Comparison of ENCODE assay signal across 13 cellular contexts in genomic region chr1:182752077-182752826, GRCh38. TPM values are rescaled to one million over a fixed set of nuclear protein-coding genes. Genes with fewer than 3 reads are reported as not detected.
DNase-seq lines count a peak whose midpoint lies in the region; ATAC-seq, FAIRE-seq and TF ChIP-seq lines count a peak whose summit lies in the region.
"Had no signal": no experiment of that assay in that cellular context is flagged by ENCODE, and none has a peak within 500 bp of the region (broad histone marks: within the 10 kb centered on the region; RNA-seq: fewer than 3 reads in every experiment).

No MANE protein-coding gene starts in this region.

- peaks cover 20% of the 10 kb centered on the region for H3K27me3 Mint-ChIP-seq in activated naive CD4-positive, alpha-beta T cell treated with anti-CD3 and anti-CD28 coated beads, Interleukin-2, amount 10 ng/mL, durations not matched to agents 7 days and 5 days
- H3K27me3 Mint-ChIP-seq: activated B cell treated with CpG ODN at 0.5 μM for 24 hours had no signal

- peaks cover 1% of the 10 kb centered on the region for H3K36me3 Mint-ChIP-seq in activated naive CD4-positive, alpha-beta T cell treated with anti-CD3 and anti-CD28 coated beads, Interleukin-2, amount 10 ng/mL, durations not matched to agents 7 days and 5 days
- H3K36me3 Mint-ChIP-seq: activated naive CD4-positive, alpha-beta T cell treated with anti-CD3 and anti-CD28 coated beads, Interleukin-2, amount 50 U/mL, for 24 hours; CD4-positive, alpha-beta memory T cell had no signal

- H3K9ac ChIP-seq in rectal smooth muscle tissue (ENCODE audit: low read length) = no peak overlapping the region

- H3K36me3 ChIP-seq in rectal smooth muscle tissue (ENCODE audit: control insufficient read depth, insufficient read depth, low read length) = no peaks in the 10 kb centered on the region
- H3K36me3 ChIP-seq: HAP-1, MG63 had no signal

- H3K27ac ChIP-seq in rectal smooth muscle tissue (ENCODE audit: low read depth, low read length) = peak overlapping the region; percentile 34

- intact Hi-C loops in left ventricle myocardium superior (cut with micrococcal nuclease) = no loop called here

- in situ Hi-C loops in astrocyte of the cerebellum (cut with HindIII; ENCODE audit: low sequenced_read_pairs) = no loop called here

- H3K9me3 Mint-ChIP-seq in activated naive CD4-positive, alpha-beta T cell treated with anti-CD3 and anti-CD28 coated beads, Interleukin-2, amount 10 ng/mL, durations not matched to agents 7 days and 5 days = no peaks in the 10 kb centered on the region
- H3K9me3 Mint-ChIP-seq: activated B cell treated with CpG ODN at 0.5 μM for 24 hours; activated naive CD4-positive, alpha-beta T cell treated with anti-CD3 and anti-CD28 coated beads, Interleukin-2, amount 50 U/mL, for 24 hours had no signal

- H3K4me3 ChIP-seq in astrocyte of the cerebellum (ENCODE audit: low read depth, low read length) (no peak overlapping the region), rectal smooth muscle tissue (ENCODE audit: low read length) (no peak overlapping the region)
- H3K4me3 ChIP-seq: HAP-1, MG63 had no signal

- no peaks in the 10 kb centered on the region for H3K4me1 ChIP-seq in rectal smooth muscle tissue (ENCODE audit: control insufficient read depth, insufficient read depth, low read length)
- H3K4me1 ChIP-seq: HAP-1 had no signal

- no peak overlapping the region for H3K27ac Mint-ChIP-seq in activated naive CD4-positive, alpha-beta T cell treated with anti-CD3 and anti-CD28 coated beads, Interleukin-2, amount 10 ng/mL, durations not matched to agents 7 days and 5 days
- H3K27ac Mint-ChIP-seq: activated B cell treated with CpG ODN at 0.5 μM for 24 hours; activated naive CD4-positive, alpha-beta T cell treated with anti-CD3 and anti-CD28 coated beads, Interleukin-2, amount 50 U/mL, for 24 hours; CD4-positive, alpha-beta memory T cell had no signal

- ATAC-seq in left ventricle myocardium superior (peak; percentile 80), HG03280 (IDR thresholded peaks at IDR 0.05; ENCODE audit: unreplicated experiment) (no peak), HG03520 (IDR thresholded peaks at IDR 0.05; ENCODE audit: unreplicated experiment) (no peak)

- no peaks in the 10 kb centered on the region for H3K4me1 Mint-ChIP-seq in activated naive CD4-positive, alpha-beta T cell treated with anti-CD3 and anti-CD28 coated beads, Interleukin-2, amount 10 ng/mL, durations not matched to agents 7 days and 5 days
- H3K4me1 Mint-ChIP-seq: activated B cell treated with CpG ODN at 0.5 μM for 24 hours; activated naive CD4-positive, alpha-beta T cell treated with anti-CD3 and anti-CD28 coated beads, Interleukin-2, amount 50 U/mL, for 24 hours; CD4-positive, alpha-beta memory T cell had no signal

- no peak overlapping the region for H3K4me3 Mint-ChIP-seq in activated naive CD4-positive, alpha-beta T cell treated with anti-CD3 and anti-CD28 coated beads, Interleukin-2, amount 10 ng/mL, durations not matched to agents 7 days and 5 days
- H3K4me3 Mint-ChIP-seq: activated B cell treated with CpG ODN at 0.5 μM for 24 hours; activated naive CD4-positive, alpha-beta T cell treated with anti-CD3 and anti-CD28 coated beads, Interleukin-2, amount 50 U/mL, for 24 hours; CD4-positive, alpha-beta memory T cell had no signal

- no peak for FAIRE-seq in RCC 7860 (lab: Jason Lieb, UNC)

- DNase-seq in EH (ENCODE audit: low read depth) = peak; percentile 8
- peak; percentile 51 for DNase-seq in astrocyte of the cerebellum (ENCODE audit: low read depth)
- no peak for DNase-seq in left ventricle myocardium superior
- no peak for DNase-seq in activated naive CD4-positive, alpha-beta T cell treated with anti-CD3 and anti-CD28 coated beads, Interleukin-2, amount 10 ng/mL, durations not matched to agents 7 days and 5 days
- DNase-seq in RCC 7860 (ENCODE audit: low spot score) = no peak
- DNase-seq: activated B cell treated with CpG ODN at 0.5 μM for 24 hours; CD4-positive, alpha-beta memory T cell; MG63 had no signal

- CTCF ChIA-PET in activated naive CD4-positive, alpha-beta T cell treated with anti-CD3 and anti-CD28 coated beads, Interleukin-2, amount 10 ng/mL, durations not matched to agents 7 days and 5 days (lab: Charles Lee) = no interaction called here

- no peak for TF ChIP-seq CTCF in astrocyte of the cerebellum (IDR thresholded peaks at IDR 0.05; ENCODE audit: low read depth, low read length, missing control alignments)

- no peaks in the 10 kb centered on the region for H3K27me3 ChIP-seq in rectal smooth muscle tissue (ENCODE audit: control insufficient read depth, insufficient read depth, low read length)

RNA-seq across cellular contexts. Expression of gene NPL, which starts 37.3 kb away (rescaled TPM):
- total RNA-seq in left ventricle myocardium superior = 3.9 TPM

Comparison
In these comparisons a context has a peak if more than half of its experiments do, and no peak if none do; other contexts are left out.
1. DNase-seq: peak in EH (single experiment) and astrocyte of the cerebellum (single experiment); none in left ventricle myocardium superior (single experiment), activated naive CD4-positive, alpha-beta T cell treated with anti-CD3 and anti-CD28 coated beads, Interleukin-2, amount 10 ng/mL, durations not matched to agents 7 days and 5 days (single experiment) and RCC 7860 (single experiment).